In genomic region chr1:234988160-234988528, GRCh38 we compare ENCODE assay signal across 9 cellular contexts.
A peak's percentile ranks its signal among the peaks of the same experiment; 100 is the strongest.
DNase-seq lines count a peak whose midpoint lies in the region; ATAC-seq and TF ChIP-seq lines count a peak whose summit lies in the region.
"Had no signal": no experiment of that assay in that cellular context is flagged by ENCODE, and none has a peak within 500 bp of the region (broad histone marks: within the 10 kb centered on the region; RNA-seq: fewer than 3 reads in every experiment).

No MANE protein-coding gene starts in this region.

- no peak overlapping the region for H2AK5ac ChIP-seq in H9 (ENCODE audit: insufficient read length, low read length)

- peaks cover 2% of the 10 kb centered on the region; the same call in 1 of the 2 replicates for H3K27me3 Mint-ChIP-seq in H9 (ENCODE audit: low read depth)
- no peaks in the 10 kb centered on the region for H3K27me3 Mint-ChIP-seq in activated CD4-positive, alpha-beta memory T cell treated with anti-CD3 and anti-CD28 coated beads for 36 hours

- POLR2A ChIA-PET in activated CD4-positive, alpha-beta memory T cell treated with anti-CD3 and anti-CD28 coated beads for 36 hours (lab: Charles Lee): interaction anchor here (0.8 to 2.4 kb wide), 5 partner anchors 9 to 143 kb away, joined by 3 to 18 read pairs (median 8); no protein-coding TSS in a partner anchor

- DNase-seq in H9 (no peak), foreskin keratinocyte (no peak), AG08395 (ENCODE audit: low spot score) (no peak), putamen (ENCODE audit: low spot score) (no peak), DMS79 (lab: John Stamatoyannopoulos, UW) (no peak), epidermal melanocyte (ENCODE audit: insufficient read length, low spot score) (no peak)
- no peak for DNase-seq in activated CD4-positive, alpha-beta memory T cell treated with anti-CD3 and anti-CD28 coated beads for 36 hours
- DNase-seq: MM.1S had no signal

- no peaks in the 10 kb centered on the region for H3K79me1 ChIP-seq in H9 (ENCODE audit: insufficient read depth, low read depth, low read length, poor library complexity, severe bottlenecking)

- H3K23ac ChIP-seq in H9 (ENCODE audit: insufficient read length, low read depth, low read length): no peak overlapping the region

- H2BK20ac ChIP-seq in H9 (ENCODE audit: low read depth, low read length, poor library complexity, severe bottlenecking): no peak overlapping the region

- H3K79me2 ChIP-seq in H9 (ENCODE audit: insufficient read depth, low read length): no peaks in the 10 kb centered on the region

- ATAC-seq in foreskin keratinocyte: no peak

- CTCF ChIA-PET in activated CD4-positive, alpha-beta memory T cell treated with anti-CD3 and anti-CD28 coated beads for 36 hours (lab: Charles Lee): interaction anchor here (1.2 to 1.7 kb wide), 2 partner anchors 8 to 24 kb away, joined by 3 to 7 read pairs; no protein-coding TSS in a partner anchor

- no peaks in the 10 kb centered on the region for H3K23me2 ChIP-seq in H9 (ENCODE audit: insufficient read length, low read depth, low read length, poor library complexity, severe bottlenecking)

- peak overlapping the region; percentile 19 for H3K18ac ChIP-seq in H9 (ENCODE audit: insufficient read length, low read depth, low read length)

- H4K91ac ChIP-seq in H9 (ENCODE audit: insufficient read length, low read depth, low read length): no peak overlapping the region

- no peak overlapping the region for H3K4me3 ChIP-seq in skeletal muscle satellite cell (ENCODE audit: low read length)

- no peak overlapping the region for H3K4me3 Mint-ChIP-seq in H9
- no peak overlapping the region for H3K4me3 Mint-ChIP-seq in activated CD4-positive, alpha-beta memory T cell treated with anti-CD3 and anti-CD28 coated beads for 36 hours

- H3K4me1 Mint-ChIP-seq in H9: peaks cover 31 to 38% of the 10 kb centered on the region in 2 experiments
- peaks cover 78% of the 10 kb centered on the region for H3K4me1 Mint-ChIP-seq in activated CD4-positive, alpha-beta memory T cell treated with anti-CD3 and anti-CD28 coated beads for 36 hours (ENCODE audit: low read depth)

- intact Hi-C loops in activated CD4-positive, alpha-beta memory T cell treated with anti-CD3 and anti-CD28 coated beads for 36 hours (cut with micrococcal nuclease): loop anchor here (2.0 kb wide), 1 partner anchor 17 kb away; no protein-coding TSS in a partner anchor

- H3T11ph ChIP-seq in H9 (ENCODE audit: low read length): no peak overlapping the region

- H2BK120ac ChIP-seq in H9 (ENCODE audit: low read depth, low read length, poor library complexity, severe bottlenecking): no peak overlapping the region

- no peak overlapping the region; the same call in 1 of the 2 replicates for H3K4ac ChIP-seq in H9 (ENCODE audit: low read depth, low read length)

- no peak overlapping the region for H3K9ac ChIP-seq in H9 (ENCODE audit: extremely low read depth, insufficient read length, low read length)
- H3K9ac ChIP-seq in skeletal muscle satellite cell (ENCODE audit: low read depth, low read length): peak overlapping the region; percentile 86

- H2BK15ac ChIP-seq in H9 (ENCODE audit: low read depth, low read length): no peak overlapping the region

- H3K36me3 ChIP-seq in skeletal muscle satellite cell (ENCODE audit: insufficient read depth, low read length): no peaks in the 10 kb centered on the region

- no peak overlapping the region for H2AFZ ChIP-seq in H9 (ENCODE audit: low read length)

- H4K8ac ChIP-seq in H9 (replicated peaks; ENCODE audit: insufficient read length, low read depth, low read length): no peak overlapping the region

- no peaks in the 10 kb centered on the region for H3K9me3 ChIP-seq in H9 (ENCODE audit: control insufficient read depth, low read depth, low read length)
- H3K9me3 ChIP-seq in skeletal muscle satellite cell (replicated peaks; ENCODE audit: low read length): no peaks in the 10 kb centered on the region

- H3K27me3 ChIP-seq in H9 (ENCODE audit: insufficient read depth, low read length): no peaks in the 10 kb centered on the region
- no peaks in the 10 kb centered on the region for H3K27me3 ChIP-seq in foreskin keratinocyte
- H3K27me3 ChIP-seq in skeletal muscle satellite cell (ENCODE audit: control insufficient read depth, insufficient read depth, low read length): no peaks in the 10 kb centered on the region

- no peak overlapping the region for H4K5ac ChIP-seq in H9 (ENCODE audit: insufficient read length, low read depth, low read length)

- peak overlapping the region; percentile 47; the same call in 1 of the 2 replicates for H3K14ac ChIP-seq in H9 (ENCODE audit: insufficient read depth, low read length)

- no peaks in the 10 kb centered on the region for H4K20me1 ChIP-seq in H9 (ENCODE audit: control insufficient read depth, insufficient read depth, insufficient read length)

- H3K27ac ChIP-seq in H9 (ENCODE audit: insufficient read length, low read depth, low read length) (peak overlapping the region; percentile 1), foreskin keratinocyte (peak overlapping the region; percentile 54)

- H3K36me3 Mint-ChIP-seq in H9 (ENCODE audit: insufficient read depth in 1 of 3, low read depth in 3 of 3): no peaks in the 10 kb centered on the region; a peak in 2 of 7 replicates
- no peaks in the 10 kb centered on the region for H3K36me3 Mint-ChIP-seq in activated CD4-positive, alpha-beta memory T cell treated with anti-CD3 and anti-CD28 coated beads for 36 hours

- no peak overlapping the region for H2BK12ac ChIP-seq in H9 (ENCODE audit: insufficient read length, low read depth, low read length)

- WGBS in H9 (ENCODE audit: extremely low coverage, insufficient read length, low lambda C conversion rate): no CpG with 5 or more reads among the region's 2 CpGs

- H3K4me2 ChIP-seq in H9 (ENCODE audit: insufficient read depth, insufficient read length, low read length) (no peak overlapping the region), skeletal muscle satellite cell (ENCODE audit: low read length) (peak overlapping the region; percentile 34)

- no peak overlapping the region for H3K56ac ChIP-seq in H9 (ENCODE audit: insufficient read length, low read depth, low read length)

- H2BK5ac ChIP-seq in H9 (ENCODE audit: insufficient read length, low read length): no peak overlapping the region

- H3K27ac Mint-ChIP-seq in H9: peak overlapping the region; percentile 94 to 98 (median 94); a peak in 5 of 7 replicates
- peak overlapping the region; percentile 85 for H3K27ac Mint-ChIP-seq in activated CD4-positive, alpha-beta memory T cell treated with anti-CD3 and anti-CD28 coated beads for 36 hours

- H3K4me1 ChIP-seq in H9 (ENCODE audit: insufficient read depth, low read length) (peaks cover 4% of the 10 kb centered on the region; the same call in 1 of the 2 replicates), foreskin keratinocyte (peaks cover 16% of the 10 kb centered on the region), skeletal muscle satellite cell (ENCODE audit: control insufficient read depth, insufficient read depth, low read length) (peaks cover 52% of the 10 kb centered on the region)

- TF ChIP-seq CTCF in H9 (conservative IDR thresholded peaks at IDR 0.05) (no peak), foreskin keratinocyte (conservative IDR thresholded peaks at IDR 0.05) (no peak)

- H3K9me3 Mint-ChIP-seq in H9: peaks cover 0 to 4% of the 10 kb centered on the region in 2 experiments; a peak in 1 of 5 replicates
- peaks cover 2% of the 10 kb centered on the region for H3K9me3 Mint-ChIP-seq in activated CD4-positive, alpha-beta memory T cell treated with anti-CD3 and anti-CD28 coated beads for 36 hours
